ENCODE assay signal across 8 cellular contexts in the genomic region with DNA sequence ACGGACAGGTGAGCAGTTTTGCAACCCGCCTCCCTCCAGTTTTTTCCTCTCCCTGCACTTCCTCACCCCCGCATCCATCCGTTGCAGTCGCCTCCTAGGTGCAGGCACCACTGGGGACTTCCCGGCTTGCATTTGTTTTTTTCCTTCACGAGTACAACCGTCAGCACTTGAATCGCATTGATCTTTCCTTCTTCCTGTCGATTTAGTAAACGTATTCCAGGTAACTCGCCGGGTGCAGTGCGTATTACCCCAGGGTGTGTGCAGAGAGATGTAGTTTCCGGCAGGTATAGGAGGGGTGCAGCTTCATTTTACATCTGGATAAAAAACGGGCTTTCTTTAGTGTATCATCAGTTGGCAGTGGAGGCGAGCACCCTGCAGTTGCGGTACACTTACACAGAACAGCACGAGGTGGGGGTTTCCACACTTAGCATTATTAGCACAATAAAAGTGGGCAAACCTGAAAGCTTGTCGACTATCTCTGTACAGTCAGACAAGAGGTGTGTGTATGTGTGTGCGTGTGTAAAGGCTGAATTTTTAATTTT.
DNase-seq lines count a peak whose midpoint lies in the region; ATAC-seq and TF ChIP-seq lines count a peak whose summit lies in the region.

Gene SORL1-AS1, minus strand, starts transcription at position 359 of the 542 bp plus-strand sequence.

- H3K27ac ChIP-seq in GM23248 (no peak within 1 kb of the TSS), rectal smooth muscle tissue (ENCODE audit: low read depth, low read length) (no peak within 1 kb of the TSS)

- no peak within 1 kb of the TSS for H3K9ac ChIP-seq in GM23248
- H3K9ac ChIP-seq in rectal smooth muscle tissue (ENCODE audit: low read length) = peak within 1 kb of the TSS; percentile 43

- H3K9me2 ChIP-seq in GM23248 (ENCODE audit: insufficient read depth) = no peaks in the 10 kb centered on the region

- no peaks in the 10 kb centered on the region for H3K9me3 Mint-ChIP-seq in activated T-cell treated with anti-CD3 and anti-CD28 coated beads, Interleukin-2, amount 50 U/mL, for 72 hours

- TF ChIP-seq CTCF in foreskin fibroblast (IDR thresholded peaks at IDR 0.05; ENCODE audit: low read depth, low read length) = no peak

- H3K36me3 ChIP-seq in GM23248 (ENCODE audit: low read depth) (no peaks in the 10 kb centered on the region), rectal smooth muscle tissue (ENCODE audit: control insufficient read depth, insufficient read depth, low read length) (no peaks in the 10 kb centered on the region)

- no peaks in the 10 kb centered on the region for H3K79me2 ChIP-seq in GM23248 (ENCODE audit: insufficient read depth)

- peak; percentile 33 for DNase-seq in DMS53 treated with DMSO at 0.1 percent for 48 hours (lab: John Stamatoyannopoulos, UW; ENCODE audit: unreplicated experiment)
- DNase-seq in GM23248 = no peak
- DNase-seq in NCI-H1417 treated with DMSO at 0.1 percent for 48 hours (lab: John Stamatoyannopoulos, UW) = peak; percentile 10
- DNase-seq in activated T-cell treated with anti-CD3 and anti-CD28 coated beads, Interleukin-2, amount 50 U/mL, for 72 hours = peak; percentile 55 to 62
- DNase-seq in foreskin fibroblast = no peak
- no peak for DNase-seq in NOMO-1 treated with dmso at 0.1 percent for 144 hours (lab: John Stamatoyannopoulos, UW; ENCODE audit: unreplicated experiment)

- no peaks in the 10 kb centered on the region for H3F3A ChIP-seq in GM23248 (ENCODE audit: insufficient read depth)

- H3K27me3 ChIP-seq in GM23248 (replicated peaks; ENCODE audit: insufficient read depth) (peaks cover 47% of the 10 kb centered on the region), rectal smooth muscle tissue (ENCODE audit: control insufficient read depth, insufficient read depth, low read length) (no peaks in the 10 kb centered on the region)

- in situ Hi-C loops in GM23248 (cut with MboI) = no loop called here

- H3K27ac Mint-ChIP-seq in activated T-cell treated with anti-CD3 and anti-CD28 coated beads, Interleukin-2, amount 50 U/mL, for 72 hours = peak within 1 kb of the TSS; percentile 95

- peaks cover 90% of the 10 kb centered on the region for H3K4me1 Mint-ChIP-seq in activated T-cell treated with anti-CD3 and anti-CD28 coated beads, Interleukin-2, amount 50 U/mL, for 72 hours (ENCODE audit: low read depth)

- H3K9me3 ChIP-seq in GM23248 (ENCODE audit: low read depth) = no peaks in the 10 kb centered on the region

- peak within 1 kb of the TSS; percentile 75 for H3K4me3 ChIP-seq in GM23248
- peak within 1 kb of the TSS; percentile 61 to 71 for H3K4me3 ChIP-seq in foreskin fibroblast (ENCODE audit: low read depth in 1 of 2, low read length in 2 of 2)
- H3K4me3 ChIP-seq in rectal smooth muscle tissue (ENCODE audit: low read length) = peak within 1 kb of the TSS; percentile 83

- peak within 1 kb of the TSS; percentile 97 for H3K4me3 Mint-ChIP-seq in activated T-cell treated with anti-CD3 and anti-CD28 coated beads, Interleukin-2, amount 50 U/mL, for 72 hours

- peak within 1 kb of the TSS; percentile 78 for H2AFZ ChIP-seq in GM23248

- no peaks in the 10 kb centered on the region for H3K4me1 ChIP-seq in GM23248 (ENCODE audit: insufficient read depth)
- no peaks in the 10 kb centered on the region for H3K4me1 ChIP-seq in rectal smooth muscle tissue (ENCODE audit: control insufficient read depth, insufficient read depth, low read length)

- H3K27me3 Mint-ChIP-seq in activated T-cell treated with anti-CD3 and anti-CD28 coated beads, Interleukin-2, amount 50 U/mL, for 72 hours (ENCODE audit: low read depth) = no peaks in the 10 kb centered on the region

- no peaks in the 10 kb centered on the region for H4K20me1 ChIP-seq in GM23248 (ENCODE audit: insufficient read depth)

- WGBS in GM23248 (ENCODE audit: low coverage in 1 of 2, low lambda C conversion rate in 2 of 2, missing lambda C conversion rate in 2 of 2), 2 experiments = 7% methylated on average over 21 of the region's 21 CpGs

- peaks cover 4 to 5% of the 10 kb centered on the region in 2 donors for H3K36me3 Mint-ChIP-seq in activated T-cell treated with anti-CD3 and anti-CD28 coated beads, Interleukin-2, amount 50 U/mL, for 72 hours (ENCODE audit: insufficient read depth in 2 of 2)

- ATAC-seq in activated T-cell treated with anti-CD3 and anti-CD28 coated beads, Interleukin-2, amount 50 U/mL, for 72 hours (replicated peaks in 1 of 2) = peak; percentile 53 to 61
- no peak for ATAC-seq in GM21786 (IDR thresholded peaks at IDR 0.05; ENCODE audit: unreplicated experiment)

- peak within 1 kb of the TSS; percentile 77 for H3K4me2 ChIP-seq in GM23248 (ENCODE audit: unreplicated experiment)

Comparison
In these comparisons a context has a peak if more than half of its experiments do, and no peak if none do; other contexts are left out.
1. DNase-seq: peak in DMS53 treated with DMSO at 0.1 percent for 48 hours (single experiment), NCI-H1417 treated with DMSO at 0.1 percent for 48 hours (single experiment) and activated T-cell treated with anti-CD3 and anti-CD28 coated beads, Interleukin-2, amount 50 U/mL, for 72 hours (2 of 2); none in GM23248 (single experiment), foreskin fibroblast (0 of 2) and NOMO-1 treated with dmso at 0.1 percent for 144 hours (single experiment).
2. Peak in every context shown above with its lines, with median percentiles within 50 percentile points of each other: H3K4me3 ChIP-seq.